ENCODE assay signal across 28 cellular contexts in genomic region chr6:25928562-25929324, GRCh38. TPM values are rescaled to one million over a fixed set of nuclear protein-coding genes. Genes with fewer than 3 reads are reported as not detected.
DNase-seq lines count a peak whose midpoint lies in the region; ATAC-seq, FAIRE-seq and TF ChIP-seq lines count a peak whose summit lies in the region.
"Had no signal": no experiment of that assay in that cellular context is flagged by ENCODE, and none has a peak within 500 bp of the region (broad histone marks: within the 10 kb centered on the region; RNA-seq: fewer than 3 reads in every experiment).

No MANE protein-coding gene starts in this region.

- H3K9me2 ChIP-seq in MM.1S (replicated peaks; ENCODE audit: insufficient read depth, low read length), result no peaks in the 10 kb centered on the region

- DNase-seq in A549 (ENCODE audit: low read depth in 1 of 2, low spot score in 1 of 2) (peak in 1 of 2 experiments; percentile 6), LNCaP clone FGC (ENCODE audit: low read depth) (peak; percentile 86), kidney (no peak), pancreas (no peak), H4 (ENCODE audit: low spot score) (no peak), MM.1S (no peak), tibial artery (no peak)
- no peak for DNase-seq in activated T-cell treated with anti-CD3 and anti-CD28 coated beads, Interleukin-2, amount 50 U/mL, for 72 hours
- DNase-seq: CD4-positive, alpha-beta T cell; IMR-90; KG1; NCI-H1048; NCI-H1417; NCI-H1694 treated with DMSO at 0.1 percent for 48 hours; NCI-H2081; NCI-H2227 treated with DMSO at 0.1 percent for 48 hours; NCI-H526 treated with DMSO at 0.1 percent for 48 hours; Right ventricle myocardium superior; RPMI8226 had no signal

- no peaks in the 10 kb centered on the region for H3K9me3 Mint-ChIP-seq in activated T-cell treated with anti-CD3 and anti-CD28 coated beads, Interleukin-2, amount 50 U/mL, for 72 hours
- H3K9me3 Mint-ChIP-seq: CD4-positive, alpha-beta T cell had no signal

- peaks cover 15% of the 10 kb centered on the region; the same call in 2 of the 3 replicates for H3K4me1 ChIP-seq in A549
- peaks cover 0 to 7% of the 10 kb centered on the region in 2 donors for H3K4me1 ChIP-seq in kidney (ENCODE audit: control insufficient read depth in 1 of 2, insufficient read depth in 1 of 2, low read depth in 1 of 2, low read length in 2 of 2)
- peaks cover 0 to 28% (median 24%) of the 10 kb centered on the region in 3 donors for H3K4me1 ChIP-seq in pancreas
- no peaks in the 10 kb centered on the region for H3K4me1 ChIP-seq in MM.1S (ENCODE audit: low read length)
- H3K4me1 ChIP-seq in tibial artery, result no peaks in the 10 kb centered on the region

- no peaks in the 10 kb centered on the region for H3K79me2 ChIP-seq in MM.1S (ENCODE audit: low read length)

- H3K27me3 ChIP-seq in pancreas (no peaks in the 10 kb centered on the region), MM.1S (replicated peaks; ENCODE audit: insufficient read depth, low read length) (no peaks in the 10 kb centered on the region), tibial artery (no peaks in the 10 kb centered on the region)
- H3K27me3 ChIP-seq: BLaER1 treated with 17β-estradiol and CSF1 and Interleukin-3, amounts not matched to agents 10 nM and 100 nM had no signal

- intact Hi-C loops in kidney (cut with DNase I), result no loop called here
- intact Hi-C loops in pancreas (cut with DNase I), result no loop called here
- intact Hi-C loops in tibial artery (cut with DNase I; ENCODE audit: low total_unique reads), result no loop called here

- H3K27ac ChIP-seq in A549 (peak overlapping the region in 1 of 2 experiments; percentile 38; a peak in 1 of 6 replicates), kidney (ENCODE audit: low read depth in 2 of 2, low read length in 2 of 2) (no peak overlapping the region), pancreas (peak overlapping the region in 3 of 4 donors; percentile 22 to 53 (median 22)), MM.1S (ENCODE audit: low read length) (no peak overlapping the region), tibial artery (no peak overlapping the region)

- H3K4me3 Mint-ChIP-seq in activated T-cell treated with anti-CD3 and anti-CD28 coated beads, Interleukin-2, amount 50 U/mL, for 72 hours, result no peak overlapping the region
- H3K4me3 Mint-ChIP-seq: CD4-positive, alpha-beta T cell had no signal

- H3K4me3 ChIP-seq in A549, result no peak overlapping the region
- no peak overlapping the region for H3K4me3 ChIP-seq in LNCaP clone FGC (ENCODE audit: low read depth, low read length)
- no peak overlapping the region for H3K4me3 ChIP-seq in kidney (ENCODE audit: low read length in 2 of 2)
- H3K4me3 ChIP-seq in pancreas, result no peak overlapping the region
- no peak overlapping the region for H3K4me3 ChIP-seq in MM.1S (ENCODE audit: low read length)
- H3K4me3 ChIP-seq in tibial artery, result no peak overlapping the region
- H3K4me3 ChIP-seq: BLaER1 treated with 17β-estradiol and CSF1 and Interleukin-3, amounts not matched to agents 10 nM and 100 nM had no signal

- no peak overlapping the region for H3K27ac Mint-ChIP-seq in activated T-cell treated with anti-CD3 and anti-CD28 coated beads, Interleukin-2, amount 50 U/mL, for 72 hours
- H3K27ac Mint-ChIP-seq: CD4-positive, alpha-beta T cell had no signal

- CTCF ChIA-PET in A549 (lab: Yijun Ruan, JAX), result interaction anchor here (1.7 kb wide), 1 partner anchor 14 kb away, joined by 4 read pairs; no protein-coding TSS in a partner anchor

- ATAC-seq in A549, result no peak
- peak; percentile 86 to 88 (median 87) for ATAC-seq in pancreas
- no peak for ATAC-seq in activated T-cell treated with anti-CD3 and anti-CD28 coated beads, Interleukin-2, amount 50 U/mL, for 72 hours (replicated peaks in 1 of 2)

- no peak for TF ChIP-seq CTCF in A549 (IDR thresholded peaks at IDR 0.05)
- TF ChIP-seq CTCF in LNCaP clone FGC (IDR thresholded peaks at IDR 0.05; ENCODE audit: control insufficient read depth, extremely low read depth, insufficient read depth), result no peak
- no peak for TF ChIP-seq CTCF in kidney (IDR thresholded peaks at IDR 0.05; ENCODE audit: borderline replicate concordance, extremely low read depth, insufficient read depth)
- no peak for TF ChIP-seq CTCF in pancreas (IDR thresholded peaks at IDR 0.05)
- TF ChIP-seq CTCF in MM.1S (IDR thresholded peaks at IDR 0.05; ENCODE audit: low read length), result no peak
- TF ChIP-seq CTCF in tibial artery (IDR thresholded peaks at IDR 0.05), result no peak

- no peaks in the 10 kb centered on the region for H3K36me3 Mint-ChIP-seq in activated T-cell treated with anti-CD3 and anti-CD28 coated beads, Interleukin-2, amount 50 U/mL, for 72 hours (ENCODE audit: insufficient read depth in 2 of 2)

- H3K36me3 ChIP-seq in kidney (ENCODE audit: control insufficient read depth in 1 of 2, insufficient read depth in 2 of 2, low read length in 2 of 2), result no peaks in the 10 kb centered on the region
- H3K36me3 ChIP-seq in pancreas, result no peaks in the 10 kb centered on the region
- H3K36me3 ChIP-seq in MM.1S (replicated peaks; ENCODE audit: insufficient read depth, low read length), result no peaks in the 10 kb centered on the region
- no peaks in the 10 kb centered on the region for H3K36me3 ChIP-seq in tibial artery
- H3K36me3 ChIP-seq: BLaER1 treated with 17β-estradiol and CSF1 and Interleukin-3, amounts not matched to agents 10 nM and 100 nM had no signal

- H3K4me1 Mint-ChIP-seq in activated T-cell treated with anti-CD3 and anti-CD28 coated beads, Interleukin-2, amount 50 U/mL, for 72 hours (ENCODE audit: low read depth), result peaks cover 21% of the 10 kb centered on the region

- no peaks in the 10 kb centered on the region for H3F3A ChIP-seq in MM.1S (ENCODE audit: insufficient read depth, low read length)

- no peak for FAIRE-seq in A549 (lab: Jason Lieb, UNC)
- FAIRE-seq in kidney (lab: Jason Lieb, UNC), result peak; percentile 17
- FAIRE-seq in pancreas (lab: Jason Lieb, UNC), result peak; percentile 23
- FAIRE-seq: D721Med, G401.6, H54, HTR-8/SVneo had no signal

- no peak overlapping the region for H3K9ac ChIP-seq in kidney (ENCODE audit: low read length in 2 of 2)
- no peak overlapping the region for H3K9ac ChIP-seq in MM.1S (ENCODE audit: low read length)

- H3K4me2 ChIP-seq in A549, result peak overlapping the region; percentile 58
- H3K4me2 ChIP-seq in MM.1S (ENCODE audit: low read depth, low read length), result no peak overlapping the region

- no peak overlapping the region for H2AFZ ChIP-seq in MM.1S (ENCODE audit: low read length)

- H4K20me1 ChIP-seq in MM.1S (ENCODE audit: insufficient read depth, low read length), result no peaks in the 10 kb centered on the region
- H4K20me1 ChIP-seq: BLaER1 treated with 17β-estradiol and CSF1 and Interleukin-3, amounts not matched to agents 10 nM and 100 nM had no signal

- 55% methylated on average over 4 of the region's 4 CpGs for WGBS in A549 (ENCODE audit: missing lambda C conversion rate)
- 55 to 66% methylated on average over 4 of the region's 4 CpGs for WGBS in pancreas, 2 donors

- POLR2A ChIA-PET in A549 (lab: Yijun Ruan, JAX), result no interaction called here

- H3K27me3 Mint-ChIP-seq in activated T-cell treated with anti-CD3 and anti-CD28 coated beads, Interleukin-2, amount 50 U/mL, for 72 hours (ENCODE audit: low read depth), result no peaks in the 10 kb centered on the region
- H3K27me3 Mint-ChIP-seq: CD4-positive, alpha-beta T cell had no signal

- H3K9me3 ChIP-seq in A549 (no peaks in the 10 kb centered on the region), kidney (ENCODE audit: control insufficient read depth in 1 of 2, low read length in 2 of 2) (no peaks in the 10 kb centered on the region), pancreas (no peaks in the 10 kb centered on the region), MM.1S (replicated peaks; ENCODE audit: insufficient read depth, low read length) (no peaks in the 10 kb centered on the region), tibial artery (no peaks in the 10 kb centered on the region)
- H3K9me3 ChIP-seq: BLaER1 treated with 17β-estradiol and CSF1 and Interleukin-3, amounts not matched to agents 10 nM and 100 nM had no signal

- no peak for TF ChIP-seq RAD21 in A549 (conservative IDR thresholded peaks at IDR 0.05 in 1 of 2, IDR thresholded peaks at IDR 0.05 in 1 of 2)

- TF ChIP-seq EP300 in A549 (IDR thresholded peaks at IDR 0.05), result no peak

- no peak for TF ChIP-seq POLR2A in A549 (IDR thresholded peaks at IDR 0.05; ENCODE audit: low read length)

RNA-seq across cellular contexts. Expression of gene SLC17A2, which starts 1.7 kb away (rescaled TPM):
- polyA plus RNA-seq in A549 (2011; rRNA removed) (not detected in 2 replicates), A549 (2017; fragmentation: RNase III; extraction: RNeasy Plus Mini Kit Qiagen cat#74134 plus additional on column Dnase treatment) (not detected in 3 replicates), kidney (ENCODE audit: insufficient read depth, low read depth, low replicate concordance) (0.54 TPM), pancreas (under 1 TPM in 1 of 2 donors, not detected in 1; 0.05 TPM)
- polyA plus RNA-seq in A549 (2012; cell fraction: cytosol; rRNA removed), result not detected in 2 replicates
- not detected in 2 replicates for polyA plus RNA-seq in A549 (2012; cell fraction: nucleus; rRNA removed)
- not detected in 2 replicates for polyA minus RNA-seq in A549 (2011; rRNA and poly(A)+ RNA removed)
- total RNA-seq in kidney (0.76 TPM), pancreas (under 1 TPM in 2 of 6 donors, not detected in 4; 0.20 to 0.21 TPM)
- total RNA-seq in activated T-cell treated with anti-CD3 and anti-CD28 coated beads, Interleukin-2, amount 50 U/mL, for 72 hours, result not detected
- total RNA-seq in H4 (2014; rRNA removed; shearing (Covaris generic)), result not detected in 2 replicates
- total RNA-seq: A172; CD4-positive, alpha-beta T cell; IMR-90; NCI-H460; Right ventricle myocardium superior; SK-MEL-5 had no signal
- polyA plus RNA-seq: AG04450, IMR-90 had no signal

RNA-seq across cellular contexts. Expression of gene TRIM38, which starts 33.9 kb away (rescaled TPM):
- polyA plus RNA-seq in A549 (2011; rRNA removed) (3.4 and 3.8 TPM in 2 replicates), A549 (2017; fragmentation: RNase III; extraction: RNeasy Plus Mini Kit Qiagen cat#74134 plus additional on column Dnase treatment) (1.5 to 2.0 TPM (median 1.7 TPM) in 3 replicates), kidney (ENCODE audit: insufficient read depth, low read depth, low replicate concordance) (12.2 TPM), pancreas (1 to 10 TPM; 2.4 to 2.9 TPM)
- polyA plus RNA-seq in A549 (2012; cell fraction: cytosol; rRNA removed), result 0.58 and 0.62 TPM in 2 replicates
- polyA plus RNA-seq in A549 (2012; cell fraction: nucleus; rRNA removed), result 0.56 and 1.0 TPM in 2 replicates
- 3.2 and 3.6 TPM in 2 replicates for polyA minus RNA-seq in A549 (2011; rRNA and poly(A)+ RNA removed)
- total RNA-seq in kidney (27.9 TPM), pancreas (1 to 10 TPM; 1.5 to 5.8 (median 2.3) TPM)
- 10 to 100 TPM; 21.3 to 39.9 TPM for total RNA-seq in activated T-cell treated with anti-CD3 and anti-CD28 coated beads, Interleukin-2, amount 50 U/mL, for 72 hours
- 4.7 and 7.1 TPM in 2 replicates for total RNA-seq in H4 (2014; rRNA removed; shearing (Covaris generic))

RNA-seq across cellular contexts. Expression of gene SLC17A3, which starts 54.7 kb away (rescaled TPM):
- polyA plus RNA-seq in A549 (2011; rRNA removed), result 7.5 and 9.0 TPM in 2 replicates
- polyA plus RNA-seq in A549 (2012; cell fraction: cytosol; rRNA removed), result 0.82 and 0.89 TPM in 2 replicates
- 2.6 and 3.3 TPM in 2 replicates for polyA plus RNA-seq in A549 (2012; cell fraction: nucleus; rRNA removed)
- polyA plus RNA-seq in A549 (2017; fragmentation: RNase III; extraction: RNeasy Plus Mini Kit Qiagen cat#74134 plus additional on column Dnase treatment), result 3.8 to 5.3 TPM (median 4.4 TPM) in 3 replicates
- polyA minus RNA-seq in A549 (2011; rRNA and poly(A)+ RNA removed), result 2.9 and 4.3 TPM in 2 replicates
- total RNA-seq in kidney, result 14.0 TPM
- 149 TPM for polyA plus RNA-seq in kidney (ENCODE audit: insufficient read depth, low read depth, low replicate concordance)
- not detected for total RNA-seq in pancreas
- polyA plus RNA-seq in pancreas, result under 1 TPM in 1 of 2 donors, not detected in 1; 0.02 TPM
- 1 to 10 TPM; 1.7 to 2.5 TPM for total RNA-seq in activated T-cell treated with anti-CD3 and anti-CD28 coated beads, Interleukin-2, amount 50 U/mL, for 72 hours
- total RNA-seq in H4 (2014; rRNA removed; shearing (Covaris generic)), result 0.39 TPM in 1 of 2 replicates, not detected in the other
- total RNA-seq: A172, IMR-90, NCI-H460, Right ventricle myocardium superior, SK-MEL-5 had no signal
- polyA plus RNA-seq: IMR-90 had no signal

Comparison
In these comparisons a context has a peak if more than half of its experiments do, and no peak if none do; other contexts are left out.
1. ATAC-seq: peak in pancreas (4 of 4); none in A549 (0 of 2) and activated T-cell treated with anti-CD3 and anti-CD28 coated beads, Interleukin-2, amount 50 U/mL, for 72 hours (0 of 2).
2. H3K27ac ChIP-seq: peak in pancreas (3 of 4); none in kidney (0 of 2), MM.1S (single experiment) and tibial artery (0 of 2).